ENCODE assay signal across 16 cellular contexts in the genomic region with DNA sequence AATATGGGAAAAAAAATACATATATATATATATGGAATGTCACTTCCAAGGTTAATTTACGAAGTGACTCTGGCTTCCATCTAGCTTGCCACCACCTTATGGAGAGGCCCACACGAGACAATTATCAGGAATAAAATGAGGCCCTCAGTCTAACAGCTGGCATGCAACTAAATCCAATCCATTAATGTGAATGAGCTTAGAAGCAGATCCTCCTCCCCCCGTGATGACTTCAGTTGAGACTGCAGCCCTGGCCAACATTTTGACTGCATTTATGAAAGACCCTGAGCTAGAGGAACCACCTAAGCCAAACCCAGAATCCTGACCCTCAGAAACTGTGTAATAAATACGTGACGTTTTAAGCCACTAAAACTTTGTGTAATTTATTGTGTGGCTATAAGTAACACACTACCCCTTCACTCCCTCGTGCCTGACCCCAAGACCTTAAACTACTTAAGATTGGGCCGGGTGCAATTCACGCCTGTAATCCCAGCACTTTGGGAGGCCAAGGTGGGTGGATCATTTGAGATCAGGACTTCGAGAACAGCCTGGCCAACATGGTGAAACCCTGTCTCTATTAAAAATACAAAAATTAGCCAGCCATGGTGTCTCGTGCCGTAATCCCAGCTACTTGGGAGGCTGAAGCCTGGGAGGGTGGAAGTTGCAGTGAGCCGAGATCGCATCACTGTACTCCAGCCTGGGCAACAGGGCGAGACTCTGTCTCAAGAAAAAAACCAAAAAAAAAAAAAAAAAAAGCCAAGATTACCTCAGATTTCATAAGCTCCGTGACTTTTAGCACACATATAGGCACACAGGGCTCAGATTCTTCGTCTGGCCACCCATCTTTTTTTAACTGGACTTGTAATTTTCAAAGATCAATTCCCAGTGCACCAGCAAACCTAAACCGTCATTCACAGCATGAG.
DNase-seq lines count a peak whose midpoint lies in the region; TF ChIP-seq lines count a peak whose summit lies in the region.
"Had no signal": no experiment of that assay in that cellular context is flagged by ENCODE, and none has a peak within 500 bp of the region (broad histone marks: within the 10 kb centered on the region; RNA-seq: fewer than 3 reads in every experiment).

No MANE protein-coding gene starts in this region.

- no peak overlapping the region for H3K4me2 ChIP-seq in osteoblast (ENCODE audit: insufficient read depth, low read length)
- H3K4me2 ChIP-seq: SK-N-SH had no signal

- peaks cover 15% of the 10 kb centered on the region for H3K4me1 ChIP-seq in osteoblast (ENCODE audit: insufficient read depth, low read length)

- TF ChIP-seq CTCF in glutamatergic neuron (IDR thresholded peaks at IDR 0.05; ENCODE audit: partially characterized antibody, unreplicated experiment) (no peak), osteoblast (IDR thresholded peaks at IDR 0.05; ENCODE audit: extremely low read depth, low read depth, low read length) (no peak)

- H3K4me3 ChIP-seq in osteoblast (ENCODE audit: insufficient read depth, low read length), result no peak overlapping the region
- H3K4me3 ChIP-seq: adrenal gland, transverse colon had no signal

- peak overlapping the region; percentile 84 for H3K27ac Mint-ChIP-seq in glutamatergic neuron (ENCODE audit: unreplicated experiment)
- H3K27ac Mint-ChIP-seq: activated CD4-positive, alpha-beta memory T cell treated with anti-CD3 and anti-CD28 coated beads, Interleukin-2, amount 10 ng/mL, durations not matched to agents 7 days and 5 days had no signal

- H3K36me3 ChIP-seq in osteoblast (ENCODE audit: insufficient read depth, low read length), result peaks cover 11% of the 10 kb centered on the region
- H3K36me3 ChIP-seq: adrenal gland, transverse colon had no signal

- H2AFZ ChIP-seq in osteoblast (ENCODE audit: low read length), result no peak overlapping the region

- DNase-seq in D341Med (ENCODE audit: low spot score) (peak; percentile 82), NCI-H446 treated with DMSO at 0.1 percent for 48 hours (lab: John Stamatoyannopoulos, UW) (peak; percentile 75), glutamatergic neuron (no peak), osteoblast (ENCODE audit: insufficient read length, low spot score, missing footprints) (no peak), NCI-H128 (lab: John Stamatoyannopoulos, UW; ENCODE audit: unreplicated experiment) (no peak), nucleus accumbens (lab: John Stamatoyannopoulos, UW) (no peak), SHP77 treated with DMSO at 0.1 percent for 48 hours (lab: John Stamatoyannopoulos, UW) (no peak), HuH-7 (ENCODE audit: low spot score) (no peak)
- DNase-seq: activated CD4-positive, alpha-beta memory T cell treated with anti-CD3 and anti-CD28 coated beads, Interleukin-2, amount 10 ng/mL, durations not matched to agents 7 days and 5 days; adrenal gland; Caco-2; kidney; NCI-H2081 treated with DMSO at 0.1 percent for 48 hours; SK-N-SH; stimulated activated CD8-positive, alpha-beta memory T cell treated with anti-CD3 and anti-CD28 coated beads, Interleukin-4, amount 100 ng/mL, for 48 hours; transverse colon had no signal

- H3K36me3 Mint-ChIP-seq in glutamatergic neuron (ENCODE audit: unreplicated experiment), result no peaks in the 10 kb centered on the region

- peaks cover 40% of the 10 kb centered on the region for H3K4me1 Mint-ChIP-seq in glutamatergic neuron (ENCODE audit: low read depth, unreplicated experiment)
- H3K4me1 Mint-ChIP-seq: activated CD4-positive, alpha-beta memory T cell treated with anti-CD3 and anti-CD28 coated beads, Interleukin-2, amount 10 ng/mL, durations not matched to agents 7 days and 5 days had no signal

- peak overlapping the region; percentile 47 for H3K4me3 Mint-ChIP-seq in glutamatergic neuron (ENCODE audit: unreplicated experiment)
- H3K4me3 Mint-ChIP-seq: activated CD4-positive, alpha-beta memory T cell treated with anti-CD3 and anti-CD28 coated beads, Interleukin-2, amount 10 ng/mL, durations not matched to agents 7 days and 5 days had no signal

- no peaks in the 10 kb centered on the region for H3K9me3 ChIP-seq in osteoblast (ENCODE audit: low read depth, low read length)
- H3K9me3 ChIP-seq: adrenal gland, Caco-2, SK-N-SH, transverse colon had no signal

- H3K27me3 Mint-ChIP-seq in glutamatergic neuron (ENCODE audit: unreplicated experiment), result peaks cover 4% of the 10 kb centered on the region

- H3K9me3 Mint-ChIP-seq in glutamatergic neuron (ENCODE audit: unreplicated experiment), result peaks cover 9% of the 10 kb centered on the region
- H3K9me3 Mint-ChIP-seq: activated CD4-positive, alpha-beta memory T cell treated with anti-CD3 and anti-CD28 coated beads, Interleukin-2, amount 10 ng/mL, durations not matched to agents 7 days and 5 days had no signal

- H3K79me2 ChIP-seq in osteoblast (ENCODE audit: insufficient read depth, low read length), result peaks cover 99% of the 10 kb centered on the region

- H3K27ac ChIP-seq in osteoblast (ENCODE audit: low read depth, low read length), result peak overlapping the region; percentile 47
- H3K27ac ChIP-seq: adrenal gland had no signal

- no peaks in the 10 kb centered on the region for H3K27me3 ChIP-seq in osteoblast (ENCODE audit: insufficient read depth, low read length)
- H3K27me3 ChIP-seq: adrenal gland, transverse colon had no signal

- H4K20me1 ChIP-seq in osteoblast (ENCODE audit: insufficient read depth, low read length), result peaks cover 80% of the 10 kb centered on the region

Comparison
In these comparisons a context has a peak if more than half of its experiments do, and no peak if none do; other contexts are left out.
1. DNase-seq: peak in D341Med (single experiment) and NCI-H446 treated with DMSO at 0.1 percent for 48 hours (single experiment); none in glutamatergic neuron (single experiment), osteoblast (single experiment), NCI-H128 (single experiment), nucleus accumbens (0 of 56), SHP77 treated with DMSO at 0.1 percent for 48 hours (single experiment) and HuH-7 (single experiment).